ENCODE assay signal across 12 cellular contexts in the genomic region with DNA sequence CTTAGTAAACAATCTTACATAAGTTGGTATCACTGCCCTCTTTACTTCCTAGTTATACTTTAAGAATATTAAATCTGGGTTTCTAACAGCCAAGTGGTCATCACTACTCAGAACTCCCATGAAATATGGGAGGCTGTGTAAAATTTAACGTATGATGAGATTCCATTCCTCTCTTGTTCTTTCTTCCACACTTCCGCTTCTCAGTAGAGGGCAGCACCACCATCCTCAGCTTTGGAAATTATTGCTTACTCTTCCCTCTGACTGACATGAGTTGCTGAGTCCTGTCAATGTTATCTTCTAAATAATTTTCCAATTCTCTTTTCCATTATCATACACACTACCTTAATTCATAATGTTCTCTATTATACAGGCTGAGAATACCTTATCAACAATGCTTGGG.
DNase-seq lines count a peak whose midpoint lies in the region; ATAC-seq and TF ChIP-seq lines count a peak whose summit lies in the region.
"Had no signal": no experiment of that assay in that cellular context is flagged by ENCODE, and none has a peak within 500 bp of the region (broad histone marks: within the 10 kb centered on the region; RNA-seq: fewer than 3 reads in every experiment).

No MANE protein-coding gene starts in this region.

- H3K27me3 Mint-ChIP-seq in glutamatergic neuron (ENCODE audit: unreplicated experiment) (no peaks in the 10 kb centered on the region), immature natural killer cell (ENCODE audit: low read depth in 3 of 3) (no peaks in the 10 kb centered on the region)

- peak; percentile 16; the same call in 1 of the 3 replicates for TF ChIP-seq CTCF in GM12872 (IDR thresholded peaks at IDR 0.05; ENCODE audit: insufficient read depth, low read depth, low read length)
- TF ChIP-seq CTCF in glutamatergic neuron (IDR thresholded peaks at IDR 0.05; ENCODE audit: partially characterized antibody, unreplicated experiment): no peak

- peak; percentile 9 to 14 for DNase-seq in AML-193 (lab: John Stamatoyannopoulos, UW)
- DNase-seq in OCI-M1 (lab: John Stamatoyannopoulos, UW): peak; percentile 99
- DNase-seq in glutamatergic neuron: peak; percentile 22
- no peak for DNase-seq in NK-92 treated with Interleukin-12 subunit alpha and Interleukin-12 subunit beta, amount 100 ng/mL, for 24 hours (lab: John Stamatoyannopoulos, UW)
- no peak for DNase-seq in immature natural killer cell
- DNase-seq in central memory CD4-positive, alpha-beta T cell: no peak
- DNase-seq: anterior cingulate cortex, GOT3, Karpas-422, T-helper 9 cell had no signal

- H3K9me3 Mint-ChIP-seq in glutamatergic neuron (ENCODE audit: unreplicated experiment): no peaks in the 10 kb centered on the region
- H3K9me3 Mint-ChIP-seq in immature natural killer cell: no peaks in the 10 kb centered on the region

- ATAC-seq in GM19328 (IDR thresholded peaks at IDR 0.05; ENCODE audit: unreplicated experiment): no peak

- H3K27ac Mint-ChIP-seq in glutamatergic neuron (ENCODE audit: unreplicated experiment): no peak overlapping the region
- H3K27ac Mint-ChIP-seq in immature natural killer cell: no peak overlapping the region

- H3K4me3 Mint-ChIP-seq in glutamatergic neuron (ENCODE audit: unreplicated experiment) (no peak overlapping the region), immature natural killer cell (no peak overlapping the region)

- no peaks in the 10 kb centered on the region for H3K36me3 Mint-ChIP-seq in glutamatergic neuron (ENCODE audit: unreplicated experiment)
- peaks cover 0 to 11% (median 0%) of the 10 kb centered on the region in 3 donors for H3K36me3 Mint-ChIP-seq in immature natural killer cell

- no peaks in the 10 kb centered on the region for H3K4me1 Mint-ChIP-seq in glutamatergic neuron (ENCODE audit: low read depth, unreplicated experiment)
- H3K4me1 Mint-ChIP-seq in immature natural killer cell: no peaks in the 10 kb centered on the region

Comparison
In these comparisons a context has a peak if more than half of its experiments do, and no peak if none do; other contexts are left out.
1. DNase-seq: peak in AML-193 (2 of 2), OCI-M1 (single experiment) and glutamatergic neuron (single experiment); none in NK-92 treated with Interleukin-12 subunit alpha and Interleukin-12 subunit beta, amount 100 ng/mL, for 24 hours (single experiment), immature natural killer cell (0 of 3) and central memory CD4-positive, alpha-beta T cell (single experiment).